3 cellular contexts compared by ENCODE assay signal in genomic region chr9:1702701-1703100, GRCh38.
"Had no signal": no experiment of that assay in that cellular context is flagged by ENCODE, and none has a peak within 500 bp of the region (broad histone marks: within the 10 kb centered on the region; RNA-seq: fewer than 3 reads in every experiment).

No MANE protein-coding gene starts in this region.

- H3K4me3 ChIP-seq: GM12878 had no signal

- DNase-seq: GDM1, GF-D8 had no signal
